1 cellular context compared by ENCODE assay signal in the genomic region with DNA sequence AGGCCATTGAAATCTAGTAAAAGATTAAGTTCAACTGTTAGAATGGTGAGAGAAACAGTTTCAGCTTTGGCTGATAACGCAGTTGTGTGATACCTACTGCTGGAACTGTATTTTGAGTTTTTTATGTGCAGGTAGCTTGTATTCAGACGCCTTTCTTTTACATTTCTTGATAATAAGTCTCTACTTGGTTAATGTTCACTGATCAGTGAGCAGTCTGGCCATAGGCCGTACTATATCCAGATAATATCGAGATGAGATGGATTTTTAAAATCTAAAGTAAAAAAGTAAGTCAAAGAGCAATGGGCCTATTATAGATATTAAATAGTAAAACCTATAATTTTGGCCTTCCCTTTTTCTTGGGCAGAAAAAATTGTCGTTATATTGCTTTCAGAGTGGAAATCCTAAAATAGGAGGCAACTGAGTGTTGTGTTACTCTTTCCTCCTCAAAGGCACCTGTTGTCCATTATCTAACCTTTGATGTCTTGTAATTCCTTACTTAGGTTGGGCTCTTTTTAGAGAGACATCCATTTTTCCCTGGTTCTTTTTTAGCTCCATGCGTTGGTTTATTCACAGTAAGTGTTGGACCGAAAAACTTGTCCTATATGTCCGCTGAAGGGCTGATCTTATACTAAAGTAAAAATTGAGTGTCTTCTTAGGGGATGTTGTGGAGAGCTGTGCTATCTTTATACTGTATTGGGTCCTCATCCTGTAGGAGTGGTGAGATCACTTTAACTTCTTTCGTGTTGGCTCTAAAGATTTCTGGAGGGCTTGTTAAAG.
TF ChIP-seq lines count a peak whose summit lies in the region.

No MANE protein-coding gene starts in this region.

TF ChIP-seq in H1, 55 proteins besides CTCF, POLR2A, EP300 and RAD21 (continued from another document):
- TF ChIP-seq SIN3A (conservative IDR thresholded peaks at IDR 0.05 in 1 of 2, IDR thresholded peaks at IDR 0.05 in 1 of 2; ENCODE audit: low read depth in 1 of 2, low read length in 2 of 2) (no peak), POU5F1 (IDR thresholded peaks at IDR 0.05; ENCODE audit: low read depth, low read length) (no peak), ATF3 (IDR thresholded peaks at IDR 0.05; ENCODE audit: insufficient read depth, low read depth, low read length) (no peak)
- TF ChIP-seq, protein P1, sequence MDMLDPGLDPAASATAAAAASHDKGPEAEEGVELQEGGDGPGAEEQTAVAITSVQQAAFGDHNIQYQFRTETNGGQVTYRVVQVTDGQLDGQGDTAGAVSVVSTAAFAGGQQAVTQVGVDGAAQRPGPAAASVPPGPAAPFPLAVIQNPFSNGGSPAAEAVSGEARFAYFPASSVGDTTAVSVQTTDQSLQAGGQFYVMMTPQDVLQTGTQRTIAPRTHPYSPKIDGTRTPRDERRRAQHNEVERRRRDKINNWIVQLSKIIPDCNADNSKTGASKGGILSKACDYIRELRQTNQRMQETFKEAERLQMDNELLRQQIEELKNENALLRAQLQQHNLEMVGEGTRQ (IDR thresholded peaks at IDR 0.05; ENCODE audit: low read length), result no peak
